Comparison of ENCODE assay signal across 1 cellular context in the genomic region with DNA sequence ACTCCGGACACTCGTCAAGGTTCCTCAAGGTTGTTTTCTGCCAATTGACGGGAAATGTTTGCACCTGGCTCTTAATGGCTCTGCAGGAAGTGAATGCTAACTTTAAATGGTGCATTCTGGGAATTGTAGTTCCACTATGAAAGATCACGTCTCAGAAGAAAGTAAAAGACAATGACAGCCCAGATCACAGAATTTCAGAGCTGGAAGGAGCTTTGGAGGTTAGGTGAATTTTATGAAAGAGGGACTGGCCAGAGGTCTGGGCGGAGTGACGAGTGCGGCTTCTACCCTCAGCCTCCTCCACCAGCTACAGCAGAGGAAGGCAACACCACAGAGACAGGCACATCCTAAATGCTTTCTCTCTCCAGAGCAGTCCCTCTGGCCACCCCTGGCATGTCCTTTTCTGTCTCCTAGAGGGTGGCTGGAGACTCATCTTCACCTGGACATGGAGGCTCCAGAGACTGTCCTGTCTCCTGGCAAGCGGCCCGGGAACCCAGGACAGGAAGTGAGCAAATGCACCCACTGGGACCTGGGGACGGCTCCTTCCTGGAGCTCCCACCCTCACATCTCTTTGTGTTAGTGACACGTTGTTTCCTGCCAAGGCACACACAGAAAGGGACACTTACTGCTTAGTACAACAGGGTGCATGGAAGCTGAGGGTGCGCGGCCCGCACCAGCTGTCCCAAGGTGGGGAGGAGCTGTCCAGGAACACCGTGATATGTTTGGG.
TF ChIP-seq lines count a peak whose summit lies in the region.

No MANE protein-coding gene starts in this region.

TF ChIP-seq in GM12878, 131 proteins besides CTCF, POLR2A, EP300 and RAD21 (continues in another document):
- TF ChIP-seq CREB1 (IDR thresholded peaks at IDR 0.05; ENCODE audit: low read depth) (peak; percentile 48), EED (IDR thresholded peaks at IDR 0.05; ENCODE audit: low read depth) (no peak), NR2C2 (IDR thresholded peaks at IDR 0.05; ENCODE audit: borderline replicate concordance, control insufficient read depth, insufficient read length, low read depth) (no peak), NR2C1 (IDR thresholded peaks at IDR 0.05) (peak; percentile 93), SREBF2 (IDR thresholded peaks at IDR 0.05; ENCODE audit: low read length) (no peak), GATAD2B (conservative IDR thresholded peaks at IDR 0.05; ENCODE audit: low read depth) (no peak), GABPA (IDR thresholded peaks at IDR 0.05; ENCODE audit: low read depth) (peak; percentile 89), STAT3 (IDR thresholded peaks at IDR 0.05; ENCODE audit: low read depth, low read length) (no peak), FOXK2 (IDR thresholded peaks at IDR 0.05) (no peak), SRF (IDR thresholded peaks at IDR 0.05; ENCODE audit: low read depth in 2 of 2, low read length in 2 of 2) (no peak), ZNF207 (IDR thresholded peaks at IDR 0.05; ENCODE audit: borderline replicate concordance) (no peak), SPI1 (IDR thresholded peaks at IDR 0.05; ENCODE audit: borderline replicate concordance, insufficient read depth, low read depth, low read length) (peak; percentile 50; the same call in 1 of the 2 replicates), BHLHE40 (IDR thresholded peaks at IDR 0.05; ENCODE audit: borderline replicate concordance in 1 of 2, low read depth in 2 of 2, low read length in 1 of 2) (no peak), PAX5 (IDR thresholded peaks at IDR 0.05; ENCODE audit: borderline replicate concordance, low read depth, low read length) (no peak), ZZZ3 (IDR thresholded peaks at IDR 0.05; ENCODE audit: control insufficient read depth, insufficient read length, low read depth) (no peak), TAF1 (IDR thresholded peaks at IDR 0.05; ENCODE audit: borderline replicate concordance, low read depth, low read length) (0 out of 2 replicates have a peak, but pooled peaks have one; percentile 5), YY1 (IDR thresholded peaks at IDR 0.05; ENCODE audit: low read depth, low read length) (peak; percentile 86), HDGF (IDR thresholded peaks at IDR 0.05) (0 out of 2 replicates have a peak, but pooled peaks have one; percentile 41), KDM1A (IDR thresholded peaks at IDR 0.05; ENCODE audit: borderline replicate concordance) (no peak), SMAD5 (IDR thresholded peaks at IDR 0.05; ENCODE audit: low read depth) (no peak), NR2F1 (conservative IDR thresholded peaks at IDR 0.05) (no peak), NRF1 (conservative IDR thresholded peaks at IDR 0.05; ENCODE audit: low read depth, low read length) (no peak), STAT1 (conservative IDR thresholded peaks at IDR 0.05) (no peak), ATF7 (IDR thresholded peaks at IDR 0.05; ENCODE audit: low read depth) (no peak), SIX5 (IDR thresholded peaks at IDR 0.05; ENCODE audit: low read depth, low read length, severe bottlenecking) (peak; percentile 84), JUND (IDR thresholded peaks at IDR 0.05; ENCODE audit: low read depth, low read length) (no peak), FOXM1 (IDR thresholded peaks at IDR 0.05; ENCODE audit: low read depth, low read length) (no peak), MEF2B (IDR thresholded peaks at IDR 0.05; ENCODE audit: partially characterized antibody, poor library complexity, severe bottlenecking) (peak; percentile 29), IKZF1 (conservative IDR thresholded peaks at IDR 0.05) (peak; percentile 37; the same call in 1 of the 2 replicates), HCFC1 (IDR thresholded peaks at IDR 0.05; ENCODE audit: low read length) (peak; percentile 80)
- TF ChIP-seq, protein P1, sequence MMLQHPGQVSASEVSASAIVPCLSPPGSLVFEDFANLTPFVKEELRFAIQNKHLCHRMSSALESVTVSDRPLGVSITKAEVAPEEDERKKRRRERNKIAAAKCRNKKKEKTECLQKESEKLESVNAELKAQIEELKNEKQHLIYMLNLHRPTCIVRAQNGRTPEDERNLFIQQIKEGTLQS (IDR thresholded peaks at IDR 0.05; ENCODE audit: borderline replicate concordance, extremely low read depth, low read depth, low read length), result no peak
- TF ChIP-seq, protein P2, sequence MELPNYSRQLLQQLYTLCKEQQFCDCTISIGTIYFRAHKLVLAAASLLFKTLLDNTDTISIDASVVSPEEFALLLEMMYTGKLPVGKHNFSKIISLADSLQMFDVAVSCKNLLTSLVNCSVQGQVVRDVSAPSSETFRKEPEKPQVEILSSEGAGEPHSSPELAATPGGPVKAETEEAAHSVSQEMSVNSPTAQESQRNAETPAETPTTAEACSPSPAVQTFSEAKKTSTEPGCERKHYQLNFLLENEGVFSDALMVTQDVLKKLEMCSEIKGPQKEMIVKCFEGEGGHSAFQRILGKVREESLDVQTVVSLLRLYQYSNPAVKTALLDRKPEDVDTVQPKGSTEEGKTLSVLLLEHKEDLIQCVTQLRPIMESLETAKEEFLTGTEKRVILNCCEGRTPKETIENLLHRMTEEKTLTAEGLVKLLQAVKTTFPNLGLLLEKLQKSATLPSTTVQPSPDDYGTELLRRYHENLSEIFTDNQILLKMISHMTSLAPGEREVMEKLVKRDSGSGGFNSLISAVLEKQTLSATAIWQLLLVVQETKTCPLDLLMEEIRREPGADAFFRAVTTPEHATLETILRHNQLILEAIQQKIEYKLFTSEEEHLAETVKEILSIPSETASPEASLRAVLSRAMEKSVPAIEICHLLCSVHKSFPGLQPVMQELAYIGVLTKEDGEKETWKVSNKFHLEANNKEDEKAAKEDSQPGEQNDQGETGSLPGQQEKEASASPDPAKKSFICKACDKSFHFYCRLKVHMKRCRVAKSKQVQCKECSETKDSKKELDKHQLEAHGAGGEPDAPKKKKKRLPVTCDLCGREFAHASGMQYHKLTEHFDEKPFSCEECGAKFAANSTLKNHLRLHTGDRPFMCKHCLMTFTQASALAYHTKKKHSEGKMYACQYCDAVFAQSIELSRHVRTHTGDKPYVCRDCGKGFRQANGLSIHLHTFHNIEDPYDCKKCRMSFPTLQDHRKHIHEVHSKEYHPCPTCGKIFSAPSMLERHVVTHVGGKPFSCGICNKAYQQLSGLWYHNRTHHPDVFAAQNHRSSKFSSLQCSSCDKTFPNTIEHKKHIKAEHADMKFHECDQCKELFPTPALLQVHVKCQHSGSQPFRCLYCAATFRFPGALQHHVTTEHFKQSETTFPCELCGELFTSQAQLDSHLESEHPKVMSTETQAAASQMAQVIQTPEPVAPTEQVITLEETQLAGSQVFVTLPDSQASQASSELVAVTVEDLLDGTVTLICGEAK (IDR thresholded peaks at IDR 0.05; ENCODE audit: borderline replicate concordance), result peak; percentile 86
- TF ChIP-seq, protein P3, sequence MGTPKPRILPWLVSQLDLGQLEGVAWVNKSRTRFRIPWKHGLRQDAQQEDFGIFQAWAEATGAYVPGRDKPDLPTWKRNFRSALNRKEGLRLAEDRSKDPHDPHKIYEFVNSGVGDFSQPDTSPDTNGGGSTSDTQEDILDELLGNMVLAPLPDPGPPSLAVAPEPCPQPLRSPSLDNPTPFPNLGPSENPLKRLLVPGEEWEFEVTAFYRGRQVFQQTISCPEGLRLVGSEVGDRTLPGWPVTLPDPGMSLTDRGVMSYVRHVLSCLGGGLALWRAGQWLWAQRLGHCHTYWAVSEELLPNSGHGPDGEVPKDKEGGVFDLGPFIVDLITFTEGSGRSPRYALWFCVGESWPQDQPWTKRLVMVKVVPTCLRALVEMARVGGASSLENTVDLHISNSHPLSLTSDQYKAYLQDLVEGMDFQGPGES (IDR thresholded peaks at IDR 0.05), result no peak
- TF ChIP-seq, protein P4, sequence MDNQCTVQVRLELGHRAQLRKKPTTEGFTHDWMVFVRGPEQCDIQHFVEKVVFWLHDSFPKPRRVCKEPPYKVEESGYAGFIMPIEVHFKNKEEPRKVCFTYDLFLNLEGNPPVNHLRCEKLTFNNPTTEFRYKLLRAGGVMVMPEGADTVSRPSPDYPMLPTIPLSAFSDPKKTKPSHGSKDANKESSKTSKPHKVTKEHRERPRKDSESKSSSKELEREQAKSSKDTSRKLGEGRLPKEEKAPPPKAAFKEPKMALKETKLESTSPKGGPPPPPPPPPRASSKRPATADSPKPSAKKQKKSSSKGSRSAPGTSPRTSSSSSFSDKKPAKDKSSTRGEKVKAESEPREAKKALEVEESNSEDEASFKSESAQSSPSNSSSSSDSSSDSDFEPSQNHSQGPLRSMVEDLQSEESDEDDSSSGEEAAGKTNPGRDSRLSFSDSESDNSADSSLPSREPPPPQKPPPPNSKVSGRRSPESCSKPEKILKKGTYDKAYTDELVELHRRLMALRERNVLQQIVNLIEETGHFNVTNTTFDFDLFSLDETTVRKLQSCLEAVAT (IDR thresholded peaks at IDR 0.05), result no peak
- TF ChIP-seq, protein P5, sequence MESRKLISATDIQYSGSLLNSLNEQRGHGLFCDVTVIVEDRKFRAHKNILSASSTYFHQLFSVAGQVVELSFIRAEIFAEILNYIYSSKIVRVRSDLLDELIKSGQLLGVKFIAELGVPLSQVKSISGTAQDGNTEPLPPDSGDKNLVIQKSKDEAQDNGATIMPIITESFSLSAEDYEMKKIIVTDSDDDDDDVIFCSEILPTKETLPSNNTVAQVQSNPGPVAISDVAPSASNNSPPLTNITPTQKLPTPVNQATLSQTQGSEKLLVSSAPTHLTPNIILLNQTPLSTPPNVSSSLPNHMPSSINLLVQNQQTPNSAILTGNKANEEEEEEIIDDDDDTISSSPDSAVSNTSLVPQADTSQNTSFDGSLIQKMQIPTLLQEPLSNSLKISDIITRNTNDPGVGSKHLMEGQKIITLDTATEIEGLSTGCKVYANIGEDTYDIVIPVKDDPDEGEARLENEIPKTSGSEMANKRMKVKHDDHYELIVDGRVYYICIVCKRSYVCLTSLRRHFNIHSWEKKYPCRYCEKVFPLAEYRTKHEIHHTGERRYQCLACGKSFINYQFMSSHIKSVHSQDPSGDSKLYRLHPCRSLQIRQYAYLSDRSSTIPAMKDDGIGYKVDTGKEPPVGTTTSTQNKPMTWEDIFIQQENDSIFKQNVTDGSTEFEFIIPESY (IDR thresholded peaks at IDR 0.05), result no peak
- TF ChIP-seq, protein P6, sequence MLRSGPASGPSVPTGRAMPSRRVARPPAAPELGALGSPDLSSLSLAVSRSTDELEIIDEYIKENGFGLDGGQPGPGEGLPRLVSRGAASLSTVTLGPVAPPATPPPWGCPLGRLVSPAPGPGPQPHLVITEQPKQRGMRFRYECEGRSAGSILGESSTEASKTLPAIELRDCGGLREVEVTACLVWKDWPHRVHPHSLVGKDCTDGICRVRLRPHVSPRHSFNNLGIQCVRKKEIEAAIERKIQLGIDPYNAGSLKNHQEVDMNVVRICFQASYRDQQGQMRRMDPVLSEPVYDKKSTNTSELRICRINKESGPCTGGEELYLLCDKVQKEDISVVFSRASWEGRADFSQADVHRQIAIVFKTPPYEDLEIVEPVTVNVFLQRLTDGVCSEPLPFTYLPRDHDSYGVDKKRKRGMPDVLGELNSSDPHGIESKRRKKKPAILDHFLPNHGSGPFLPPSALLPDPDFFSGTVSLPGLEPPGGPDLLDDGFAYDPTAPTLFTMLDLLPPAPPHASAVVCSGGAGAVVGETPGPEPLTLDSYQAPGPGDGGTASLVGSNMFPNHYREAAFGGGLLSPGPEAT (IDR thresholded peaks at IDR 0.05; ENCODE audit: low read depth), result no peak
- TF ChIP-seq, protein P7, sequence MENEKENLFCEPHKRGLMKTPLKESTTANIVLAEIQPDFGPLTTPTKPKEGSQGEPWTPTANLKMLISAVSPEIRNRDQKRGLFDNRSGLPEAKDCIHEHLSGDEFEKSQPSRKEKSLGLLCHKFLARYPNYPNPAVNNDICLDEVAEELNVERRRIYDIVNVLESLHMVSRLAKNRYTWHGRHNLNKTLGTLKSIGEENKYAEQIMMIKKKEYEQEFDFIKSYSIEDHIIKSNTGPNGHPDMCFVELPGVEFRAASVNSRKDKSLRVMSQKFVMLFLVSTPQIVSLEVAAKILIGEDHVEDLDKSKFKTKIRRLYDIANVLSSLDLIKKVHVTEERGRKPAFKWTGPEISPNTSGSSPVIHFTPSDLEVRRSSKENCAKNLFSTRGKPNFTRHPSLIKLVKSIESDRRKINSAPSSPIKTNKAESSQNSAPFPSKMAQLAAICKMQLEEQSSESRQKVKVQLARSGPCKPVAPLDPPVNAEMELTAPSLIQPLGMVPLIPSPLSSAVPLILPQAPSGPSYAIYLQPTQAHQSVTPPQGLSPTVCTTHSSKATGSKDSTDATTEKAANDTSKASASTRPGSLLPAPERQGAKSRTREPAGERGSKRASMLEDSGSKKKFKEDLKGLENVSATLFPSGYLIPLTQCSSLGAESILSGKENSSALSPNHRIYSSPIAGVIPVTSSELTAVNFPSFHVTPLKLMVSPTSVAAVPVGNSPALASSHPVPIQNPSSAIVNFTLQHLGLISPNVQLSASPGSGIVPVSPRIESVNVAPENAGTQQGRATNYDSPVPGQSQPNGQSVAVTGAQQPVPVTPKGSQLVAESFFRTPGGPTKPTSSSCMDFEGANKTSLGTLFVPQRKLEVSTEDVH (IDR thresholded peaks at IDR 0.05; ENCODE audit: low read depth, partially characterized antibody), result no peak
- TF ChIP-seq, protein P8, sequence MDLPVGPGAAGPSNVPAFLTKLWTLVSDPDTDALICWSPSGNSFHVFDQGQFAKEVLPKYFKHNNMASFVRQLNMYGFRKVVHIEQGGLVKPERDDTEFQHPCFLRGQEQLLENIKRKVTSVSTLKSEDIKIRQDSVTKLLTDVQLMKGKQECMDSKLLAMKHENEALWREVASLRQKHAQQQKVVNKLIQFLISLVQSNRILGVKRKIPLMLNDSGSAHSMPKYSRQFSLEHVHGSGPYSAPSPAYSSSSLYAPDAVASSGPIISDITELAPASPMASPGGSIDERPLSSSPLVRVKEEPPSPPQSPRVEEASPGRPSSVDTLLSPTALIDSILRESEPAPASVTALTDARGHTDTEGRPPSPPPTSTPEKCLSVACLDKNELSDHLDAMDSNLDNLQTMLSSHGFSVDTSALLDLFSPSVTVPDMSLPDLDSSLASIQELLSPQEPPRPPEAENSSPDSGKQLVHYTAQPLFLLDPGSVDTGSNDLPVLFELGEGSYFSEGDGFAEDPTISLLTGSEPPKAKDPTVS (IDR thresholded peaks at IDR 0.05; ENCODE audit: low read depth, low read length), result no peak
- TF ChIP-seq, protein P9, sequence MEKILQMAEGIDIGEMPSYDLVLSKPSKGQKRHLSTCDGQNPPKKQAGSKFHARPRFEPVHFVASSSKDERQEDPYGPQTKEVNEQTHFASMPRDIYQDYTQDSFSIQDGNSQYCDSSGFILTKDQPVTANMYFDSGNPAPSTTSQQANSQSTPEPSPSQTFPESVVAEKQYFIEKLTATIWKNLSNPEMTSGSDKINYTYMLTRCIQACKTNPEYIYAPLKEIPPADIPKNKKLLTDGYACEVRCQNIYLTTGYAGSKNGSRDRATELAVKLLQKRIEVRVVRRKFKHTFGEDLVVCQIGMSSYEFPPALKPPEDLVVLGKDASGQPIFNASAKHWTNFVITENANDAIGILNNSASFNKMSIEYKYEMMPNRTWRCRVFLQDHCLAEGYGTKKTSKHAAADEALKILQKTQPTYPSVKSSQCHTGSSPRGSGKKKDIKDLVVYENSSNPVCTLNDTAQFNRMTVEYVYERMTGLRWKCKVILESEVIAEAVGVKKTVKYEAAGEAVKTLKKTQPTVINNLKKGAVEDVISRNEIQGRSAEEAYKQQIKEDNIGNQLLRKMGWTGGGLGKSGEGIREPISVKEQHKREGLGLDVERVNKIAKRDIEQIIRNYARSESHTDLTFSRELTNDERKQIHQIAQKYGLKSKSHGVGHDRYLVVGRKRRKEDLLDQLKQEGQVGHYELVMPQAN (conservative IDR thresholded peaks at IDR 0.05), result no peak
- TF ChIP-seq, protein P10, sequence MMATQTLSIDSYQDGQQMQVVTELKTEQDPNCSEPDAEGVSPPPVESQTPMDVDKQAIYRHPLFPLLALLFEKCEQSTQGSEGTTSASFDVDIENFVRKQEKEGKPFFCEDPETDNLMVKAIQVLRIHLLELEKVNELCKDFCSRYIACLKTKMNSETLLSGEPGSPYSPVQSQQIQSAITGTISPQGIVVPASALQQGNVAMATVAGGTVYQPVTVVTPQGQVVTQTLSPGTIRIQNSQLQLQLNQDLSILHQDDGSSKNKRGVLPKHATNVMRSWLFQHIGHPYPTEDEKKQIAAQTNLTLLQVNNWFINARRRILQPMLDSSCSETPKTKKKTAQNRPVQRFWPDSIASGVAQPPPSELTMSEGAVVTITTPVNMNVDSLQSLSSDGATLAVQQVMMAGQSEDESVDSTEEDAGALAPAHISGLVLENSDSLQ (IDR thresholded peaks at IDR 0.05), result peak; percentile 36; the same call in 1 of the 2 replicates
